ENCODE assay signal across 1 cellular context in the genomic region with DNA sequence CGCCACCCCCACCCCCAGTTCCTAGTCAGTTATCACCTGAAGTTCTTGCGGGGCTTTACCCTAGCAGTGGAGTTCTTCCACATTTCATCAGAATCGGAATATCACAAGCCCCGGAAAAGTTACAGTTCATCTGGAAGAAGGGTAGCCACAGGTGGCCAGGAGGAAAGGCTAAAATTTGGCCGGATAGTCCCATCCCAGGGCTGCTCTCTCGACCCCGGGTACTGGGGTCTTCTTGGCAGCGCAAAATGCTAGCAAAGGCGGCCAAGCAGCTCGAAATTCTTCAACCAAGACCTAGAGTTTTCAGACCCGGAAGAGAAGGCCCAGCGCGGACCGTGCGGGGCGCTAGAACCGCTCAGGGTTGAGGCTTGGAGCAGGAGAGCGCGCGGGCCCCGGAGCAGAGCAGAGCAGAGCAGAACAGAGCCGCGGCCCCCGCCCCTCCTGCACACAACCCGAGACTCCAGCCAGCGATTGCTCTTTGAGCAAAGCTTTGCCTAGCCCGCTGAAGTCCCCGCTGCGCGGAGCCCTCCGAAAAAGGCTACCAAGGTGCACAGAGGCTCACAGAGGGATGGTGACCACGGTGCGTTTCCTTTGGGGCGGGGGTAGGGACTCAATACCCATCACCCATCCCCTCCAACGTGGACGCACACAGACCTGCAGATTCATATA.
TF ChIP-seq lines count a peak whose summit lies in the region.

No MANE protein-coding gene starts in this region.

TF ChIP-seq in SK-N-SH, 30 proteins besides CTCF, POLR2A, EP300 and RAD21 (continued from another document):
- TF ChIP-seq PBX3 (IDR thresholded peaks at IDR 0.05): no peak
- TF ChIP-seq FOXM1 (IDR thresholded peaks at IDR 0.05; ENCODE audit: low read depth): no peak
- TF ChIP-seq IRF3 (IDR thresholded peaks at IDR 0.05; ENCODE audit: low read depth, low read length): no peak
